Comparison of ENCODE assay signal across 8 cellular contexts in the genomic region with DNA sequence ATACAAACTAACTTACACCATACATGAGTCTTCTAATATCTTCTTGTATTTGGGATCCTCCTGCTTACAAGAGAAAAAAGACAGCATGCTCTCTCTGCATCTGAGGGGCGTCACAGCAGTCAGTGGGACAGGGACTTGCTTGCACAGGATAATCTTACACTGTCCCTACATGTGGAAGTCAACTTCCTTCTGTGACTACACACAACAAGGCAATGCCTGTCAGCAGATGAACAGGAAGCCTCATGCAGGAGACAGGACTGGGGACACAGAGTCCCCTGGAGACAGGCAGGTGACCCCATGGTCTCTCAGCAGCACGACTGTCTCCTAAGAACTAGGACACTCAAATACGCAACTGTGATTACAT. TPM values are rescaled to one million over a fixed set of nuclear protein-coding genes. Genes with fewer than 3 reads are reported as not detected.
DNase-seq lines count a peak whose midpoint lies in the region; ATAC-seq and TF ChIP-seq lines count a peak whose summit lies in the region.

No MANE protein-coding gene starts in this region.

- H3K9me3 ChIP-seq in HCT116 (ENCODE audit: control insufficient read depth in 1 of 2, insufficient read depth in 1 of 2, low read depth in 1 of 2, low read length in 2 of 2) = no peaks in the 10 kb centered on the region
- no peaks in the 10 kb centered on the region for H3K9me3 ChIP-seq in right atrium auricular region
- H3K9me3 ChIP-seq in sigmoid colon = no peaks in the 10 kb centered on the region

- TF ChIP-seq RAD21 in HCT116 (IDR thresholded peaks at IDR 0.05; ENCODE audit: low read depth) = no peak

- H3K4me1 ChIP-seq in HCT116 (ENCODE audit: control insufficient read depth in 1 of 2, insufficient read depth in 2 of 2, low read length in 2 of 2) (peaks cover 46 to 58% of the 10 kb centered on the region in 2 experiments), right atrium auricular region (peaks cover 0 to 62% of the 10 kb centered on the region in 2 donors), sigmoid colon (peaks cover 0 to 78% (median 67%) of the 10 kb centered on the region in 4 donors)

- intact Hi-C loops in HCT116 (cut with micrococcal nuclease) (no loop called here), activated B cell treated with CpG ODN at 0.5 μM for 24 hours (cut with micrococcal nuclease) (loop anchor here (10.0 kb wide), 1 partner anchor 45 kb away; no protein-coding TSS in a partner anchor), sigmoid colon (cut with DNase I) (loop anchor here (5.0 to 10.0 kb wide), 2 partner anchors 33 to 55 kb away; a partner anchor contains a TSS)

- peak overlapping the region; percentile 6; the same call in 1 of the 2 replicates for H3K9ac ChIP-seq in HCT116 (ENCODE audit: low read length)

- H3K27me3 ChIP-seq in HCT116 (ENCODE audit: insufficient read depth, low read length) (no peaks in the 10 kb centered on the region), right atrium auricular region (no peaks in the 10 kb centered on the region), sigmoid colon (no peaks in the 10 kb centered on the region)

- TF ChIP-seq CTCF in HCT116 (IDR thresholded peaks at IDR 0.05 in 2 of 3, conservative IDR thresholded peaks at IDR 0.05 in 1 of 3; ENCODE audit: borderline replicate concordance in 1 of 3, insufficient read depth in 1 of 3, low read depth in 2 of 3, low read length in 2 of 3) (no peak), activated B cell treated with CpG ODN at 0.5 μM for 24 hours (IDR thresholded peaks at IDR 0.05) (no peak), right atrium auricular region (IDR thresholded peaks at IDR 0.05) (no peak), sigmoid colon (IDR thresholded peaks at IDR 0.05) (no peak)

- CTCF ChIA-PET in HCT116 (lab: Charles Lee) (no interaction called here), activated B cell treated with CpG ODN at 0.5 μM for 24 hours (lab: Charles Lee) (interaction anchor here (1.5 kb wide), 1 partner anchor 93 kb away, joined by 5 read pairs; no protein-coding TSS in a partner anchor)

- H3K79me2 ChIP-seq in HCT116 (ENCODE audit: insufficient read depth, low read length) = peaks cover 75% of the 10 kb centered on the region

- H3K9me2 ChIP-seq in HCT116 (ENCODE audit: insufficient read depth) = no peaks in the 10 kb centered on the region

- no TSS peak for BruUV-seq in HCT116 (replicated peaks; lab: Mats Ljungman, UMichigan)

- H2AFZ ChIP-seq in HCT116 (ENCODE audit: low read depth, low read length, poor library complexity, severe bottlenecking) = no peak overlapping the region

- H4K20me1 ChIP-seq in HCT116 (ENCODE audit: insufficient read depth) = peaks cover 4% of the 10 kb centered on the region; the same call in 1 of the 2 replicates

- no peaks in the 10 kb centered on the region for H3K27me3 Mint-ChIP-seq in activated B cell treated with CpG ODN at 0.5 μM for 24 hours

- peaks cover 58% of the 10 kb centered on the region for H3K4me1 Mint-ChIP-seq in activated B cell treated with CpG ODN at 0.5 μM for 24 hours

- TF ChIP-seq EP300 in sigmoid colon (IDR thresholded peaks at IDR 0.05) = no peak

- no peak for DNase-seq in HCT116 (ENCODE audit: low read depth, low spot score)
- DNase-seq in activated B cell treated with CpG ODN at 0.5 μM for 24 hours = no peak
- DNase-seq in right atrium auricular region (ENCODE audit: low spot score) = no peak
- DNase-seq in sigmoid colon = no peak
- DNase-seq in middle frontal gyrus (ENCODE audit: extremely low spot score, low spot score) = no peak
- no peak for DNase-seq in SK-N-DZ (ENCODE audit: low spot score)
- no peak for DNase-seq in NCI-H226

- H3K27ac ChIP-seq in HCT116 (ENCODE audit: low read depth, low read length) (no peak overlapping the region), right atrium auricular region (peak overlapping the region; percentile 56 to 64), sigmoid colon (peak overlapping the region; percentile 53 to 75 (median 70))

- peaks cover 5% of the 10 kb centered on the region for H3K9me3 Mint-ChIP-seq in activated B cell treated with CpG ODN at 0.5 μM for 24 hours

- H3K36me3 Mint-ChIP-seq in activated B cell treated with CpG ODN at 0.5 μM for 24 hours (ENCODE audit: low read depth) = peaks cover 36% of the 10 kb centered on the region

- no peak overlapping the region for H3K4me3 Mint-ChIP-seq in activated B cell treated with CpG ODN at 0.5 μM for 24 hours

- no peaks in the 10 kb centered on the region for H3K36me3 ChIP-seq in HCT116 (ENCODE audit: control insufficient read depth in 1 of 2, insufficient read depth in 2 of 2, low read length in 2 of 2)
- no peaks in the 10 kb centered on the region for H3K36me3 ChIP-seq in right atrium auricular region
- no peaks in the 10 kb centered on the region for H3K36me3 ChIP-seq in sigmoid colon

- POLR2A ChIA-PET in HCT116 (lab: Charles Lee) (interaction anchor here (0.7 to 1.3 kb wide), 2 partner anchors 17 to 20 kb away, joined by 3 to 4 read pairs; no protein-coding TSS in a partner anchor), activated B cell treated with CpG ODN at 0.5 μM for 24 hours (lab: Charles Lee) (interaction anchor here (0.8 to 1.0 kb wide), 2 partner anchors 22 to 54 kb away, joined by 3 read pairs; no protein-coding TSS in a partner anchor)

- H3K4me3 ChIP-seq in HCT116 (replicated peaks in 1 of 2; ENCODE audit: low read depth in 1 of 2, low read length in 2 of 2) (no peak overlapping the region), right atrium auricular region (peak overlapping the region in 1 of 2 donors; percentile 47), sigmoid colon (peak overlapping the region in 2 of 4 donors; percentile 21 to 28)

- no peak for TF ChIP-seq POLR2A in HCT116 (IDR thresholded peaks at IDR 0.05; ENCODE audit: borderline replicate concordance, extremely low read depth, insufficient read depth, insufficient read length)
- TF ChIP-seq POLR2A in sigmoid colon (IDR thresholded peaks at IDR 0.05) = no peak

- peak overlapping the region; percentile 55 for H3K4me2 ChIP-seq in HCT116 (ENCODE audit: low read length)

- RAD21 ChIA-PET in HCT116 (lab: Charles Lee; ENCODE audit: low non-redundant PET in 1 of 2, low total read pairs in 2 of 2, uncharacterized antibody in 2 of 2, unreplicated experiment in 2 of 2) = no interaction called here

- 30 to 40% methylated on average over 3 of the region's 3 CpGs for WGBS in sigmoid colon, 2 donors

- ATAC-seq in HCT116 = no peak
- no peak for ATAC-seq in activated B cell treated with CpG ODN at 0.5 μM for 24 hours (ENCODE audit: low read depth)
- no peak for ATAC-seq in HG03159 (IDR thresholded peaks at IDR 0.05; ENCODE audit: unreplicated experiment)

- peak overlapping the region; percentile 31 for H3K27ac Mint-ChIP-seq in activated B cell treated with CpG ODN at 0.5 μM for 24 hours

TF ChIP-seq in HCT116, 20 proteins besides CTCF, POLR2A, EP300 and RAD21 (continues in another document):
- TF ChIP-seq EGR1 (IDR thresholded peaks at IDR 0.05; ENCODE audit: low read depth) = no peak
- TF ChIP-seq, protein P1, sequence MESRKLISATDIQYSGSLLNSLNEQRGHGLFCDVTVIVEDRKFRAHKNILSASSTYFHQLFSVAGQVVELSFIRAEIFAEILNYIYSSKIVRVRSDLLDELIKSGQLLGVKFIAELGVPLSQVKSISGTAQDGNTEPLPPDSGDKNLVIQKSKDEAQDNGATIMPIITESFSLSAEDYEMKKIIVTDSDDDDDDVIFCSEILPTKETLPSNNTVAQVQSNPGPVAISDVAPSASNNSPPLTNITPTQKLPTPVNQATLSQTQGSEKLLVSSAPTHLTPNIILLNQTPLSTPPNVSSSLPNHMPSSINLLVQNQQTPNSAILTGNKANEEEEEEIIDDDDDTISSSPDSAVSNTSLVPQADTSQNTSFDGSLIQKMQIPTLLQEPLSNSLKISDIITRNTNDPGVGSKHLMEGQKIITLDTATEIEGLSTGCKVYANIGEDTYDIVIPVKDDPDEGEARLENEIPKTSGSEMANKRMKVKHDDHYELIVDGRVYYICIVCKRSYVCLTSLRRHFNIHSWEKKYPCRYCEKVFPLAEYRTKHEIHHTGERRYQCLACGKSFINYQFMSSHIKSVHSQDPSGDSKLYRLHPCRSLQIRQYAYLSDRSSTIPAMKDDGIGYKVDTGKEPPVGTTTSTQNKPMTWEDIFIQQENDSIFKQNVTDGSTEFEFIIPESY (IDR thresholded peaks at IDR 0.05; ENCODE audit: extremely low read depth, insufficient replicate concordance, low read length) = no peak
- no peak for TF ChIP-seq ELF1 (IDR thresholded peaks at IDR 0.05; ENCODE audit: borderline replicate concordance, low read depth)
- no peak for TF ChIP-seq TCF7L2 (IDR thresholded peaks at IDR 0.05; ENCODE audit: borderline replicate concordance, extremely low read depth, insufficient read depth, insufficient read length)
- TF ChIP-seq YY1 (IDR thresholded peaks at IDR 0.05; ENCODE audit: extremely low read depth, insufficient replicate concordance, low read depth, low read length) = no peak
- TF ChIP-seq, protein P2, sequence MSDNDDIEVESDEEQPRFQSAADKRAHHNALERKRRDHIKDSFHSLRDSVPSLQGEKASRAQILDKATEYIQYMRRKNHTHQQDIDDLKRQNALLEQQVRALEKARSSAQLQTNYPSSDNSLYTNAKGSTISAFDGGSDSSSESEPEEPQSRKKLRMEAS (IDR thresholded peaks at IDR 0.05) = no peak
- TF ChIP-seq EZH2 (IDR thresholded peaks at IDR 0.05) = no peak
- no peak for TF ChIP-seq JUND (IDR thresholded peaks at IDR 0.05)
- no peak for TF ChIP-seq CBX3 (IDR thresholded peaks at IDR 0.05; ENCODE audit: low read depth)
- TF ChIP-seq SRF (IDR thresholded peaks at IDR 0.05; ENCODE audit: low read depth) = no peak
- TF ChIP-seq FOSL1 (IDR thresholded peaks at IDR 0.05; ENCODE audit: low read depth) = no peak
- TF ChIP-seq EZH2phosphoT487 (IDR thresholded peaks at IDR 0.05; ENCODE audit: borderline replicate concordance) = no peak
- no peak for TF ChIP-seq ZNF274 (IDR thresholded peaks at IDR 0.05; ENCODE audit: low read depth, low read length)
- TF ChIP-seq POLR2AphosphoS5 (IDR thresholded peaks at IDR 0.05; ENCODE audit: low read depth, low read length) = no peak
- TF ChIP-seq CEBPB (IDR thresholded peaks at IDR 0.05; ENCODE audit: low read depth) = no peak
- TF ChIP-seq SP1 (IDR thresholded peaks at IDR 0.05; ENCODE audit: low read depth) = no peak

RNA-seq across cellular contexts. Expression of a gene that starts 54.8 kb away (rescaled TPM):
- total RNA-seq in HCT116 (2021; ENCODE audit: unreplicated experiment) (48.2 TPM), activated B cell treated with CpG ODN at 0.5 μM for 24 hours (47.5 and 48.9 TPM in 2 replicates), right atrium auricular region (10 to 100 TPM; 66.3 to 89.8 TPM), sigmoid colon (10 to 100 TPM; 44.2 to 52.3 (median 48.3) TPM)
- 46.6 and 48.0 TPM in 2 replicates for polyA plus RNA-seq in HCT116 (2012)
- polyA plus RNA-seq in sigmoid colon = 100 to 1,000 TPM in 1 of 3 donors, 10 to 100 TPM in 2; 75.1 to 126 (median 91.4) TPM
- polyA plus RNA-seq in SK-N-DZ (2014; cell fraction: cytosol; rRNA removed) = 62.1 and 66.5 TPM in 2 replicates
- polyA plus RNA-seq in SK-N-DZ (2014; cell fraction: nucleus; rRNA removed) = 58.8 and 64.4 TPM in 2 replicates
